17 cellular contexts compared by ENCODE assay signal in the genomic region with DNA sequence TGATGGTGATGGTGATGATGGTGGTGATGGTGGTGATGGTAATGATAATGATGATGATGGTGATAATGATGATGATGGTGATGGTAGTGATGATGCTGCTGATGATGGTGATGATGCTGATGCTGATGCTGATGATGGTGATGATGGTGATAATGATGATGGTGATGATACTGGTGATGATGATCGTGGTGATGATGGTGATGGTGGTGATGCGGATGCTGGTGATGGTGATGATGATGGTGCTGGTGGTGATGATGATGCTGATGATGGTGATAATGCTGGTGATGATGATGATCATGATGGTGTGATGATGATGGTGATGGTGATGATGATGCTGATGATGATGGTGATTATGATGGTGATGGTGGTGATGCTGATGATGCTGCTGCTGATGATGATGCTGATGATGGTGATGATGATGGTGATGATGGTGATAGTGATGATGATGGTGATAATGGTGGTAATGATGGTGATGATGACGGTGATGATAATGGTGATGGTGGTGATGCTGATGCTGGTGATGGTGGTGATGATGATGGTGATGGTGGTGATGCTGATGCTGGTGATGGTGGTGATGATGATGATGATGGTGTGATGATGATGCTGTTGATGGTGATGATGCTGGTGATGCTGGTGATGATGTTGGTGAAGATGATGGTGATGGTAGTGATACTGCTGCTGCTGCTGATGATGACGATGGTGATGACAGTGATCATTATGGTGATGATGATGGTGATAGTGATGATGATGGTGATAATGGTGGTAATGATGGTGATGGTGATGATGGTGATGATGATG.
"Had no signal": no experiment of that assay in that cellular context is flagged by ENCODE, and none has a peak within 500 bp of the region (broad histone marks: within the 10 kb centered on the region; RNA-seq: fewer than 3 reads in every experiment).

No MANE protein-coding gene starts in this region.

- H3K27ac ChIP-seq: neutrophil, uterus had no signal

- FAIRE-seq: islet of Langerhans had no signal

- H3K27me3 ChIP-seq: neutrophil, uterus had no signal

- H3K4me3 ChIP-seq: dorsolateral prefrontal cortex, smooth muscle cell, uterus had no signal

- H3K36me3 ChIP-seq: neutrophil, uterus had no signal

- H3K9me3 ChIP-seq: neutrophil, uterus had no signal

- H3K4me1 ChIP-seq: uterus had no signal

- ATAC-seq: left lobe of liver; naive thymus-derived CD4-positive, alpha-beta T cell; right cardiac atrium had no signal

- H3K4me2 ChIP-seq: smooth muscle cell had no signal

- DNase-seq: cortex of kidney; effector CD8-positive, alpha-beta T cell; foreskin melanocyte; hypothalamus; kidney glomerular epithelial cell; mammary epithelial cell; naive thymus-derived CD4-positive, alpha-beta T cell; nephron progenitor cell; right cardiac atrium; stimulated activated CD4-positive, alpha-beta T cell treated with anti-CD3 and anti-CD28 coated beads, Interleukin-2, amount 100 ng/mL, for 48 hours; stimulated activated naive CD4-positive, alpha-beta T cell treated with Interleukin-2 at 50 U/mL for 16 hours; uterus had no signal
